In genomic region chr6:132252113-132252512, GRCh38 we compare ENCODE assay signal across 22 cellular contexts.
"Had no signal": no experiment of that assay in that cellular context is flagged by ENCODE, and none has a peak within 500 bp of the region (broad histone marks: within the 10 kb centered on the region; RNA-seq: fewer than 3 reads in every experiment).

No MANE protein-coding gene starts in this region.

- H3K27me3 ChIP-seq: body of pancreas, left lung, testis, vagina had no signal

- H3K4me1 Mint-ChIP-seq: activated CD4-positive, alpha-beta memory T cell treated with anti-CD3 and anti-CD28 coated beads, Interleukin-2, amount 10 ng/mL, durations not matched to agents 7 days and 5 days; activated CD4-positive, alpha-beta T cell treated with anti-CD3 and anti-CD28 coated beads, Interleukin-2, amount 10 ng/mL, durations not matched to agents 24 days and 14 days; activated naive CD4-positive, alpha-beta T cell treated with anti-CD3 and anti-CD28 coated beads, Interleukin-2, amount 50 U/mL, for 24 hours; naive thymus-derived CD8-positive, alpha-beta T cell; stimulated activated naive B cell treated with anti-CD40 and anti-IgM and Interleukin-4, amounts not matched to agents 10 μg/mL and 1 μg/mL and 100 μg/mL, for 72 hours; T-helper 17 cell had no signal

- H3K9me3 ChIP-seq: body of pancreas, left lung, prostate gland, testis, vagina had no signal

- H3K27ac ChIP-seq: body of pancreas, left lung, prostate gland, testis, vagina had no signal

- H3K27ac Mint-ChIP-seq: activated CD4-positive, alpha-beta memory T cell treated with anti-CD3 and anti-CD28 coated beads, Interleukin-2, amount 10 ng/mL, durations not matched to agents 7 days and 5 days; activated CD4-positive, alpha-beta T cell treated with anti-CD3 and anti-CD28 coated beads, Interleukin-2, amount 10 ng/mL, durations not matched to agents 24 days and 14 days; activated naive CD4-positive, alpha-beta T cell treated with anti-CD3 and anti-CD28 coated beads, Interleukin-2, amount 50 U/mL, for 24 hours; dendritic cell treated with granulocyte-macrophage colony-stimulating factor and Interleukin-4, amounts not matched to agents 40 ng/mL and 50 ng/mL, for 4 days; naive thymus-derived CD8-positive, alpha-beta T cell; stimulated activated naive B cell treated with anti-CD40 and anti-IgM and Interleukin-4, amounts not matched to agents 10 μg/mL and 1 μg/mL and 100 μg/mL, for 72 hours; T-helper 17 cell had no signal

- H3K4me1 ChIP-seq: body of pancreas, left lung, prostate gland, testis, vagina had no signal

- H3K4me3 Mint-ChIP-seq: activated CD4-positive, alpha-beta memory T cell treated with anti-CD3 and anti-CD28 coated beads, Interleukin-2, amount 10 ng/mL, durations not matched to agents 7 days and 5 days; activated CD4-positive, alpha-beta T cell treated with anti-CD3 and anti-CD28 coated beads, Interleukin-2, amount 10 ng/mL, durations not matched to agents 24 days and 14 days; activated naive CD4-positive, alpha-beta T cell treated with anti-CD3 and anti-CD28 coated beads, Interleukin-2, amount 50 U/mL, for 24 hours; dendritic cell treated with granulocyte-macrophage colony-stimulating factor and Interleukin-4, amounts not matched to agents 40 ng/mL and 50 ng/mL, for 4 days; stimulated activated naive B cell treated with anti-CD40 and anti-IgM and Interleukin-4, amounts not matched to agents 10 μg/mL and 1 μg/mL and 100 μg/mL, for 72 hours; T-helper 17 cell had no signal

- DNase-seq: activated CD4-positive, alpha-beta memory T cell treated with anti-CD3 and anti-CD28 coated beads, Interleukin-2, amount 10 ng/mL, durations not matched to agents 7 days and 5 days; activated CD4-positive, alpha-beta T cell treated with anti-CD3 and anti-CD28 coated beads, Interleukin-2, amount 10 ng/mL, durations not matched to agents 24 days and 14 days; activated gamma-delta T cell; anterior cingulate cortex; body of pancreas; caudate nucleus; effector memory CD4-positive, alpha-beta T cell; foreskin fibroblast; left lung; naive thymus-derived CD8-positive, alpha-beta T cell; stimulated activated CD4-positive, alpha-beta T cell treated with anti-CD3 and anti-CD28 coated beads, Interleukin-2, amount 100 ng/mL, for 48 hours; stimulated activated CD8-positive, alpha-beta memory T cell treated with anti-CD3 and anti-CD28 coated beads, Interleukin-4, amount 100 ng/mL, for 48 hours; stimulated activated naive B cell treated with anti-CD40 and anti-IgM and Interleukin-4, amounts not matched to agents 10 μg/mL and 1 μg/mL and 100 μg/mL, for 72 hours; T-helper 17 cell; testis; trophoblast cell had no signal

- H3K36me3 ChIP-seq: left lung, prostate gland, vagina had no signal

- ATAC-seq: activated CD4-positive, CD25-positive, alpha-beta regulatory T cell treated with anti-CD3 and anti-CD28 coated beads, Interleukin-2, amount 50 U/mL, for 24 hours; body of pancreas; left lung; naive thymus-derived CD8-positive, alpha-beta T cell; stimulated activated naive B cell treated with anti-CD40 and anti-IgM and Interleukin-4, amounts not matched to agents 10 μg/mL and 1 μg/mL and 100 μg/mL, for 72 hours; T-helper 17 cell had no signal

- H3K9me3 Mint-ChIP-seq: activated CD4-positive, alpha-beta memory T cell treated with anti-CD3 and anti-CD28 coated beads, Interleukin-2, amount 10 ng/mL, durations not matched to agents 7 days and 5 days; activated CD4-positive, alpha-beta T cell treated with anti-CD3 and anti-CD28 coated beads, Interleukin-2, amount 10 ng/mL, durations not matched to agents 24 days and 14 days; activated naive CD4-positive, alpha-beta T cell treated with anti-CD3 and anti-CD28 coated beads, Interleukin-2, amount 50 U/mL, for 24 hours; dendritic cell treated with granulocyte-macrophage colony-stimulating factor and Interleukin-4, amounts not matched to agents 40 ng/mL and 50 ng/mL, for 4 days had no signal

- H3K36me3 Mint-ChIP-seq: activated naive CD4-positive, alpha-beta T cell treated with anti-CD3 and anti-CD28 coated beads, Interleukin-2, amount 50 U/mL, for 24 hours; naive thymus-derived CD8-positive, alpha-beta T cell had no signal

- H3K4me3 ChIP-seq: body of pancreas, left lung, lung, prostate gland, testis, vagina had no signal
